Comparison of ENCODE assay signal across 1 cellular context in the genomic region with DNA sequence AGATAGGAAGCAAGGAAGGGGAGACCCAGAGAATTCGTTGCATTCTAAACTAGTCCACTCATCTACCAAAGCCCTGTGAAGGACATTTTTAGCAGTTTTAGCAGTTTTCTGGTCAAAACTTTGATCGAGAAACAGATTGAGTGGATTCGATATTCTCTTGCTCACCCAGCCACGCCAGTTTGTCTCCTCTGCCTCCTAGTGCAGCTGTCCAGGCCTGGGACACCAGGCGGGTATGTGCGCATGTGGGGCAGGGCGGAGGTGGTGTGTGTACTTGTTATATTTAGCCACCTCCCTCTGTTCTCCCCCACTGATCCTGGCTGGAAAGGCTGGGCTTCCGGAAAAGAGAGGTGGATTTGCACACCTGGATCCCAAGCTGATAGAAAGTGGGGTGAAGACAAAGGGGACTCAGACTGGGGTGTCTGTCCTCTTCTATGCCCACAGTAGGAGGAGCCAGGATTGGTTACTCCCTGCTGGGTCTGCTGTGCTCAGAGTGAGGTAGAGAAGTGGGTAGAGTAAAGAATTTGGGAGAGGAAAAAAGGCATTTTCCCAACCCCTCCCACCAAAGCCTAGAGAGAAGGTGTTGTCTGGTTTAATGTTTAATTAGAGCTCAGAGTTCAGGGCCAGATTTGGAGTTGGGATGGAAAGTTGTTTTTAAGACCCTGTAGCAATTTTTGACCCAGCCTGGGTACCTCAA.
TF ChIP-seq lines count a peak whose summit lies in the region.

No MANE protein-coding gene starts in this region.

TF ChIP-seq in SK-N-SH, 30 proteins besides CTCF, POLR2A, EP300 and RAD21 (continued from another document):
- TF ChIP-seq SIN3A (IDR thresholded peaks at IDR 0.05; ENCODE audit: borderline replicate concordance, low read depth, low read length) = no peak
